2 cellular contexts compared by ENCODE assay signal in the genomic region with DNA sequence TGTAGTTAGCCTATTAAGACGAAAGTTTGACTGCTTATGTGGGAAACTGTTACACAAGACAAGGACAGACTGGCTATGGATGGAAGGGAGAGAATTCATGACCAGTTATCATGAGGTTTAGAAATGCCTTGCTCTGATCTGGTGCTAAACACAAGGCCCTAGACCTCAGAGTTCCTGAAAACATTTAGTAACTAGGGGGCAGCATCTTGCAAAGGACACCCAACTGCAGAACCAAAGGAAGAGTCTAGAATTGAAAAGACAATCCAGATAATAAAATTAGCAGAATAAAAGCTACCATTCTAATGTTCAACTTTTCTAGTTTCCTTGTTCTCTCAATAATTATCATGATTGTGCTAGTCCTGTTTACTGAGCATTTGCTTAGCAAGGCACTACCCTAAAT.
TF ChIP-seq lines count a peak whose summit lies in the region.

No MANE protein-coding gene starts in this region.

TF ChIP-seq in SK-N-SH, 30 proteins besides CTCF, POLR2A, EP300 and RAD21 (continued from another document):
- TF ChIP-seq, protein P1, sequence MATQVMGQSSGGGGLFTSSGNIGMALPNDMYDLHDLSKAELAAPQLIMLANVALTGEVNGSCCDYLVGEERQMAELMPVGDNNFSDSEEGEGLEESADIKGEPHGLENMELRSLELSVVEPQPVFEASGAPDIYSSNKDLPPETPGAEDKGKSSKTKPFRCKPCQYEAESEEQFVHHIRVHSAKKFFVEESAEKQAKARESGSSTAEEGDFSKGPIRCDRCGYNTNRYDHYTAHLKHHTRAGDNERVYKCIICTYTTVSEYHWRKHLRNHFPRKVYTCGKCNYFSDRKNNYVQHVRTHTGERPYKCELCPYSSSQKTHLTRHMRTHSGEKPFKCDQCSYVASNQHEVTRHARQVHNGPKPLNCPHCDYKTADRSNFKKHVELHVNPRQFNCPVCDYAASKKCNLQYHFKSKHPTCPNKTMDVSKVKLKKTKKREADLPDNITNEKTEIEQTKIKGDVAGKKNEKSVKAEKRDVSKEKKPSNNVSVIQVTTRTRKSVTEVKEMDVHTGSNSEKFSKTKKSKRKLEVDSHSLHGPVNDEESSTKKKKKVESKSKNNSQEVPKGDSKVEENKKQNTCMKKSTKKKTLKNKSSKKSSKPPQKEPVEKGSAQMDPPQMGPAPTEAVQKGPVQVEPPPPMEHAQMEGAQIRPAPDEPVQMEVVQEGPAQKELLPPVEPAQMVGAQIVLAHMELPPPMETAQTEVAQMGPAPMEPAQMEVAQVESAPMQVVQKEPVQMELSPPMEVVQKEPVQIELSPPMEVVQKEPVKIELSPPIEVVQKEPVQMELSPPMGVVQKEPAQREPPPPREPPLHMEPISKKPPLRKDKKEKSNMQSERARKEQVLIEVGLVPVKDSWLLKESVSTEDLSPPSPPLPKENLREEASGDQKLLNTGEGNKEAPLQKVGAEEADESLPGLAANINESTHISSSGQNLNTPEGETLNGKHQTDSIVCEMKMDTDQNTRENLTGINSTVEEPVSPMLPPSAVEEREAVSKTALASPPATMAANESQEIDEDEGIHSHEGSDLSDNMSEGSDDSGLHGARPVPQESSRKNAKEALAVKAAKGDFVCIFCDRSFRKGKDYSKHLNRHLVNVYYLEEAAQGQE (IDR thresholded peaks at IDR 0.05; ENCODE audit: low read depth, low read length) = no peak

TF ChIP-seq in SK-N-SH treated with all-trans-retinoic acid at 6 μM for 48 hours, 23 proteins besides CTCF, POLR2A, EP300 and RAD21 (continued from another document):
- TF ChIP-seq, protein P2, sequence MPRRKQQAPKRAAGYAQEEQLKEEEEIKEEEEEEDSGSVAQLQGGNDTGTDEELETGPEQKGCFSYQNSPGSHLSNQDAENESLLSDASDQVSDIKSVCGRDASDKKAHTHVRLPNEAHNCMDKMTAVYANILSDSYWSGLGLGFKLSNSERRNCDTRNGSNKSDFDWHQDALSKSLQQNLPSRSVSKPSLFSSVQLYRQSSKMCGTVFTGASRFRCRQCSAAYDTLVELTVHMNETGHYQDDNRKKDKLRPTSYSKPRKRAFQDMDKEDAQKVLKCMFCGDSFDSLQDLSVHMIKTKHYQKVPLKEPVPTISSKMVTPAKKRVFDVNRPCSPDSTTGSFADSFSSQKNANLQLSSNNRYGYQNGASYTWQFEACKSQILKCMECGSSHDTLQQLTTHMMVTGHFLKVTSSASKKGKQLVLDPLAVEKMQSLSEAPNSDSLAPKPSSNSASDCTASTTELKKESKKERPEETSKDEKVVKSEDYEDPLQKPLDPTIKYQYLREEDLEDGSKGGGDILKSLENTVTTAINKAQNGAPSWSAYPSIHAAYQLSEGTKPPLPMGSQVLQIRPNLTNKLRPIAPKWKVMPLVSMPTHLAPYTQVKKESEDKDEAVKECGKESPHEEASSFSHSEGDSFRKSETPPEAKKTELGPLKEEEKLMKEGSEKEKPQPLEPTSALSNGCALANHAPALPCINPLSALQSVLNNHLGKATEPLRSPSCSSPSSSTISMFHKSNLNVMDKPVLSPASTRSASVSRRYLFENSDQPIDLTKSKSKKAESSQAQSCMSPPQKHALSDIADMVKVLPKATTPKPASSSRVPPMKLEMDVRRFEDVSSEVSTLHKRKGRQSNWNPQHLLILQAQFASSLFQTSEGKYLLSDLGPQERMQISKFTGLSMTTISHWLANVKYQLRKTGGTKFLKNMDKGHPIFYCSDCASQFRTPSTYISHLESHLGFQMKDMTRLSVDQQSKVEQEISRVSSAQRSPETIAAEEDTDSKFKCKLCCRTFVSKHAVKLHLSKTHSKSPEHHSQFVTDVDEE (CRISPR knock-in tag; IDR thresholded peaks at IDR 0.05) = no peak
- no peak for TF ChIP-seq GLIS3 (CRISPR knock-in tag; IDR thresholded peaks at IDR 0.05)
- no peak for TF ChIP-seq ZC3H10 (CRISPR knock-in tag; IDR thresholded peaks at IDR 0.05)
- no peak for TF ChIP-seq ZFP30 (CRISPR knock-in tag; IDR thresholded peaks at IDR 0.05)
- TF ChIP-seq, protein P3, sequence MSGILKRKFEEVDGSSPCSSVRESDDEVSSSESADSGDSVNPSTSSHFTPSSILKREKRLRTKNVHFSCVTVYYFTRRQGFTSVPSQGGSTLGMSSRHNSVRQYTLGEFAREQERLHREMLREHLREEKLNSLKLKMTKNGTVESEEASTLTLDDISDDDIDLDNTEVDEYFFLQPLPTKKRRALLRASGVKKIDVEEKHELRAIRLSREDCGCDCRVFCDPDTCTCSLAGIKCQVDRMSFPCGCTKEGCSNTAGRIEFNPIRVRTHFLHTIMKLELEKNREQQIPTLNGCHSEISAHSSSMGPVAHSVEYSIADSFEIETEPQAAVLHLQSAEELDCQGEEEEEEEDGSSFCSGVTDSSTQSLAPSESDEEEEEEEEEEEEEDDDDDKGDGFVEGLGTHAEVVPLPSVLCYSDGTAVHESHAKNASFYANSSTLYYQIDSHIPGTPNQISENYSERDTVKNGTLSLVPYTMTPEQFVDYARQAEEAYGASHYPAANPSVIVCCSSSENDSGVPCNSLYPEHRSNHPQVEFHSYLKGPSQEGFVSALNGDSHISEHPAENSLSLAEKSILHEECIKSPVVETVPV (CRISPR knock-in tag; IDR thresholded peaks at IDR 0.05) = no peak
- TF ChIP-seq, protein P4, sequence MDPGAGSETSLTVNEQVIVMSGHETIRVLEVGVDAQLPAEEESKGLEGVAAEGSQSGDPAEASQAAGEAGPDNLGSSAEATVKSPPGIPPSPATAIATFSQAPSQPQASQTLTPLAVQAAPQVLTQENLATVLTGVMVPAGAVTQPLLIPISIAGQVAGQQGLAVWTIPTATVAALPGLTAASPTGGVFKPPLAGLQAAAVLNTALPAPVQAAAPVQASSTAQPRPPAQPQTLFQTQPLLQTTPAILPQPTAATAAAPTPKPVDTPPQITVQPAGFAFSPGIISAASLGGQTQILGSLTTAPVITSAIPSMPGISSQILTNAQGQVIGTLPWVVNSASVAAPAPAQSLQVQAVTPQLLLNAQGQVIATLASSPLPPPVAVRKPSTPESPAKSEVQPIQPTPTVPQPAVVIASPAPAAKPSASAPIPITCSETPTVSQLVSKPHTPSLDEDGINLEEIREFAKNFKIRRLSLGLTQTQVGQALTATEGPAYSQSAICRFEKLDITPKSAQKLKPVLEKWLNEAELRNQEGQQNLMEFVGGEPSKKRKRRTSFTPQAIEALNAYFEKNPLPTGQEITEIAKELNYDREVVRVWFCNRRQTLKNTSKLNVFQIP (CRISPR knock-in tag; IDR thresholded peaks at IDR 0.05; ENCODE audit: borderline replicate concordance, low read depth) = no peak
- no peak for TF ChIP-seq RARB (CRISPR knock-in tag; IDR thresholded peaks at IDR 0.05)
- TF ChIP-seq, protein P5, sequence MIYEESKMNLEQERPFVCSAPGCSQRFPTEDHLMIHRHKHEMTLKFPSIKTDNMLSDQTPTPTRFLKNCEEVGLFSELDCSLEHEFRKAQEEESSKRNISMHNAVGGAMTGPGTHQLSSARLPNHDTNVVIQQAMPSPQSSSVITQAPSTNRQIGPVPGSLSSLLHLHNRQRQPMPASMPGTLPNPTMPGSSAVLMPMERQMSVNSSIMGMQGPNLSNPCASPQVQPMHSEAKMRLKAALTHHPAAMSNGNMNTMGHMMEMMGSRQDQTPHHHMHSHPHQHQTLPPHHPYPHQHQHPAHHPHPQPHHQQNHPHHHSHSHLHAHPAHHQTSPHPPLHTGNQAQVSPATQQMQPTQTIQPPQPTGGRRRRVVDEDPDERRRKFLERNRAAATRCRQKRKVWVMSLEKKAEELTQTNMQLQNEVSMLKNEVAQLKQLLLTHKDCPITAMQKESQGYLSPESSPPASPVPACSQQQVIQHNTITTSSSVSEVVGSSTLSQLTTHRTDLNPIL (CRISPR knock-in tag; IDR thresholded peaks at IDR 0.05; ENCODE audit: low read depth) = no peak
- TF ChIP-seq TOX (CRISPR knock-in tag; IDR thresholded peaks at IDR 0.05; ENCODE audit: borderline replicate concordance) = no peak
- TF ChIP-seq BACH2 (CRISPR knock-in tag; IDR thresholded peaks at IDR 0.05; ENCODE audit: borderline replicate concordance) = no peak
- TF ChIP-seq ZNF8 (CRISPR knock-in tag; IDR thresholded peaks at IDR 0.05) = no peak
- TF ChIP-seq ISL1 (CRISPR knock-in tag; IDR thresholded peaks at IDR 0.05) = no peak
- no peak for TF ChIP-seq PPARA (CRISPR knock-in tag; IDR thresholded peaks at IDR 0.05; ENCODE audit: borderline replicate concordance)
- no peak for TF ChIP-seq CSDC2 (CRISPR knock-in tag; IDR thresholded peaks at IDR 0.05)
